In the genomic region with DNA sequence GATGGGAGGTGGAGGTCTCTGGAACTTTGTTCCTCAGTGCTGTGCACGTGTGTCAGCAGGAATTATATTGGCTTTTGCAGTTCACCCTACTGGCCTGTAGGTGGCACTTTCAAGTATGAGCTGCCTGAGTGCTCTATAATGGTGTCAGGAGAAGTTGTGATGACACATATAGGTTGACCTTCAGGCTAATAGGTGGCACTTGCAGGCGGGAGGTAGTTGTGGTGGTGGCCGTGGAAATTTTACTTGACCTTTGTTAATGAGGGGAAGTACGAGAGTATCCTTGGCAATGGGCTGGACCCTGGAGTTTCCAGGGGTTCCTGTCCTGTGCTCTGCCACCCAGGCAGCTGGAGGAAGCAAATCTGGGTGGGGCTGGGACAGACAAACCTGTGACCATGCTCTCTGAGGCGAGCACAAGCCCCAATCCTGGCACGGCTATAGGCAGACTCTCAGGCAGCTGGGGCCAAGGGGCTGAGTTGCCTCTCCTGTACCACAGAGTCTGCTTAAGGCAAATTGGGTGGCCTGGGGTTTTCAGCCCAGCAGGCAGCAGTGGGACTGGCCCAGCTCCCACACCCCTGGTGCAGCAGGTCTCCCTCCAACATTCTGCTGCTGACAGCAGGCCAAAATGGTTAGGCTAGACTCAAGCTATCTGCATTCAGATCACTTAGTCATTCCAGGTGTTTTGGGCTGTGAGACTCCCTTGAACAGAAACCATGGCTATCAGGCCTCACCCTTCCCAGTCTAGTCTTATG, we compare ENCODE assay signal across 8 cellular contexts.
DNase-seq lines count a peak whose midpoint lies in the region; ATAC-seq and TF ChIP-seq lines count a peak whose summit lies in the region.

No MANE protein-coding gene starts in this region.

- TF ChIP-seq CTCF in BE2C (IDR thresholded peaks at IDR 0.05; ENCODE audit: low read depth, low read length) (peak; percentile 78), foreskin fibroblast (IDR thresholded peaks at IDR 0.05; ENCODE audit: low read depth, low read length) (peak; percentile 61), smooth muscle cell (IDR thresholded peaks at IDR 0.05; ENCODE audit: borderline replicate concordance, insufficient read depth, poor library complexity, severe bottlenecking) (peak; percentile 63)

- H2AFZ ChIP-seq in smooth muscle cell (ENCODE audit: low read depth) = no peak overlapping the region

- H3K4me1 ChIP-seq in BE2C (no peaks in the 10 kb centered on the region), smooth muscle cell (ENCODE audit: low read depth) (no peaks in the 10 kb centered on the region)

- H3K9ac ChIP-seq in smooth muscle cell (ENCODE audit: low read depth) = no peak overlapping the region

- ATAC-seq in GM18511 (IDR thresholded peaks at IDR 0.05; ENCODE audit: unreplicated experiment) (peak; percentile 91), HG02840 (IDR thresholded peaks at IDR 0.05; ENCODE audit: low FRiP score, unreplicated experiment) (peak; percentile 66)

- no peak overlapping the region for H3K27ac ChIP-seq in smooth muscle cell (ENCODE audit: low read depth)

- no peaks in the 10 kb centered on the region for H3K9me3 ChIP-seq in BE2C
- H3K9me3 ChIP-seq in smooth muscle cell (replicated peaks; ENCODE audit: low read depth) = no peaks in the 10 kb centered on the region

- no peaks in the 10 kb centered on the region for H3K79me2 ChIP-seq in smooth muscle cell (ENCODE audit: low read depth)

- H3K27me3 ChIP-seq in BE2C = no peaks in the 10 kb centered on the region
- no peaks in the 10 kb centered on the region for H3K27me3 ChIP-seq in smooth muscle cell (ENCODE audit: low read depth)

- no peaks in the 10 kb centered on the region for H4K20me1 ChIP-seq in smooth muscle cell (ENCODE audit: low read depth)

- H3K4me2 ChIP-seq in smooth muscle cell = no peak overlapping the region

- DNase-seq in BE2C (peak; percentile 35), NCI-H1105 treated with DMSO at 0.1 percent for 48 hours (lab: John Stamatoyannopoulos, UW) (peak; percentile 39), foreskin fibroblast (peak in 1 of 2 donors; percentile 38), smooth muscle cell (lab: John Stamatoyannopoulos, UW; ENCODE audit: unreplicated experiment) (no peak), hippocampal formation (lab: John Stamatoyannopoulos, UW) (no peak)
- DNase-seq in activated CD4-positive, alpha-beta T cell treated with anti-CD3 and anti-CD28 coated beads, Interleukin-2, amount 50 U/mL, for 48 hours = peak; percentile 38 to 46

- 66% methylated on average over 6 of the region's 6 CpGs for WGBS in smooth muscle cell (ENCODE audit: low lambda C conversion rate)

- H3F3A ChIP-seq in smooth muscle cell (ENCODE audit: low read depth) = no peaks in the 10 kb centered on the region

- H3K4me3 ChIP-seq in BE2C (ENCODE audit: low read depth, low read length) (no peak overlapping the region), foreskin fibroblast (ENCODE audit: low read depth in 1 of 2, low read length in 2 of 2) (no peak overlapping the region), smooth muscle cell (no peak overlapping the region)

- H3K36me3 ChIP-seq in BE2C (no peaks in the 10 kb centered on the region), smooth muscle cell (ENCODE audit: low read depth) (no peaks in the 10 kb centered on the region)

Comparison
In these comparisons a context has a peak if more than half of its experiments do, and no peak if none do; other contexts are left out.
1. DNase-seq: peak in BE2C (single experiment), NCI-H1105 treated with DMSO at 0.1 percent for 48 hours (single experiment) and activated CD4-positive, alpha-beta T cell treated with anti-CD3 and anti-CD28 coated beads, Interleukin-2, amount 50 U/mL, for 48 hours (2 of 2); none in smooth muscle cell (single experiment) and hippocampal formation (0 of 2).
2. Peak in every context shown above with its lines, with median percentiles within 50 percentile points of each other: CTCF ChIP-seq.